Comparison of ENCODE assay signal across 8 cellular contexts in genomic region chr14:65210118-65210826, GRCh38.
DNase-seq lines count a peak whose midpoint lies in the region; ATAC-seq and TF ChIP-seq lines count a peak whose summit lies in the region.

No MANE protein-coding gene starts in this region.

- H3K4me1 ChIP-seq in lower lobe of right lung: peaks cover 4% of the 10 kb centered on the region

- H3K9me3 Mint-ChIP-seq in activated naive CD8-positive, alpha-beta T cell treated with anti-CD3 and anti-CD28 coated beads for 36 hours: no peaks in the 10 kb centered on the region
- H3K9me3 Mint-ChIP-seq in naive B cell: peaks cover 0 to 3% (median 0%) of the 10 kb centered on the region in 7 donors

- peak; percentile 16 to 24 for ATAC-seq in naive B cell (ENCODE audit: low read depth in 2 of 2)
- ATAC-seq in lower lobe of right lung: no peak
- no peak for ATAC-seq in left colon
- ATAC-seq in GM18519 (IDR thresholded peaks at IDR 0.05; ENCODE audit: low FRiP score, unreplicated experiment): no peak
- no peak for ATAC-seq in GM21360 (IDR thresholded peaks at IDR 0.05; ENCODE audit: unreplicated experiment)

- H3K27me3 Mint-ChIP-seq in activated naive CD8-positive, alpha-beta T cell treated with anti-CD3 and anti-CD28 coated beads for 36 hours: peaks cover 4% of the 10 kb centered on the region
- H3K27me3 Mint-ChIP-seq in naive B cell: peaks cover 0 to 3% (median 0%) of the 10 kb centered on the region in 3 donors

- peak overlapping the region; percentile 57 for H3K4me3 Mint-ChIP-seq in activated naive CD8-positive, alpha-beta T cell treated with anti-CD3 and anti-CD28 coated beads for 36 hours
- peak overlapping the region; percentile 48 to 84 (median 76) for H3K4me3 Mint-ChIP-seq in naive B cell

- peak overlapping the region; percentile 82 for H3K27ac Mint-ChIP-seq in activated naive CD8-positive, alpha-beta T cell treated with anti-CD3 and anti-CD28 coated beads for 36 hours
- H3K27ac Mint-ChIP-seq in naive B cell: peak overlapping the region; percentile 81 to 98 (median 94)

- intact Hi-C loops in lower lobe of right lung (cut with DNase I): no loop called here
- intact Hi-C loops in left colon (cut with DNase I, micrococcal nuclease): no loop called here

- TF ChIP-seq CTCF in GM06990 (IDR thresholded peaks at IDR 0.05; ENCODE audit: insufficient read depth, low read length, poor library complexity, severe bottlenecking) (no peak), lower lobe of right lung (IDR thresholded peaks at IDR 0.05) (no peak)

- peaks cover 9% of the 10 kb centered on the region for H3K36me3 Mint-ChIP-seq in activated naive CD8-positive, alpha-beta T cell treated with anti-CD3 and anti-CD28 coated beads for 36 hours
- H3K36me3 Mint-ChIP-seq in naive B cell: no peaks in the 10 kb centered on the region

- H3K27me3 ChIP-seq in GM06990 (replicated peaks; ENCODE audit: control insufficient read depth, insufficient read depth, low read length): no peaks in the 10 kb centered on the region
- H3K27me3 ChIP-seq in lower lobe of right lung (ENCODE audit: low read depth): no peaks in the 10 kb centered on the region

- no peaks in the 10 kb centered on the region for H3K9me3 ChIP-seq in lower lobe of right lung

- H3K36me3 ChIP-seq in GM06990 (ENCODE audit: control insufficient read depth, insufficient read depth, low read length) (no peaks in the 10 kb centered on the region), lower lobe of right lung (no peaks in the 10 kb centered on the region)

- H3K4me3 ChIP-seq in GM06990 (replicated peaks; ENCODE audit: low read depth, low read length) (0 out of 2 replicates have a peak overlapping the region, but pooled peaks have one; percentile 7), lower lobe of right lung (no peak overlapping the region)

- DNase-seq in GM06990 (ENCODE audit: extremely low read depth, insufficient read length) (no peak), MV-4-11 (lab: John Stamatoyannopoulos, UW) (peak; percentile 99), naive B cell (peak; percentile 68), lower lobe of right lung (no peak), left colon (no peak)
- peak; percentile 30 for DNase-seq in activated naive CD8-positive, alpha-beta T cell treated with anti-CD3 and anti-CD28 coated beads for 36 hours

- no peak overlapping the region for H3K27ac ChIP-seq in lower lobe of right lung

- H3K4me1 Mint-ChIP-seq in activated naive CD8-positive, alpha-beta T cell treated with anti-CD3 and anti-CD28 coated beads for 36 hours: peaks cover 53% of the 10 kb centered on the region
- peaks cover 66 to 81% (median 76%) of the 10 kb centered on the region in 3 donors for H3K4me1 Mint-ChIP-seq in naive B cell

Comparison
In these comparisons a context has a peak if more than half of its experiments do, and no peak if none do; other contexts are left out.
1. DNase-seq: peak in MV-4-11 (single experiment), activated naive CD8-positive, alpha-beta T cell treated with anti-CD3 and anti-CD28 coated beads for 36 hours (single experiment) and naive B cell (single experiment); none in GM06990 (single experiment), lower lobe of right lung (single experiment) and left colon (0 of 2).
2. ATAC-seq: peak in naive B cell (2 of 2); none in lower lobe of right lung (0 of 2), left colon (single experiment), GM18519 (single experiment) and GM21360 (single experiment).